8 cellular contexts compared by ENCODE assay signal in the genomic region with DNA sequence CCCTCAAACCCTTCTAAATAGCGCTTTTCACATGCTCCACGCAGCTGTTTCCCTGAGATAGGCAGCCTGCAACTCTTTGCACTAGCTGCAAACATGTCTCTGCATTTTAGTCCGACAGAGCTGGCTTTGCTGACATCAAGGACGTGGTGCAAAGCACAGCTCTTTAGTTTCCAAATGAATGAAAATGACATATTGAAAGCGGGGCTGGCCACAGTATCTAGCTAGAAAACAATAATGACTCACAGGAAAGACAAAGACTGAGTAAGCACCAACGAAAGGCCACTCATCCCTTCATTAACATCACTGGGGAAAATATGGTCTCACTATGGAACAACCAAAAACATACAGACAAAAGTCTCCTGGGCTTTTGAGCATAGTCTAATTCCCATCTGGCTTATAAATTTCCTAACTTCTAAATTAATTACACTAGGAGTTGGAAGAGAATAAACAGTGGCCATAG. TPM values are rescaled to one million over a fixed set of nuclear protein-coding genes. Genes with fewer than 3 reads are reported as not detected.
DNase-seq lines count a peak whose midpoint lies in the region; ATAC-seq and TF ChIP-seq lines count a peak whose summit lies in the region.

No MANE protein-coding gene starts in this region.

- no peak overlapping the region for H3K18ac ChIP-seq in IMR-90 (ENCODE audit: low read depth, low read length)

- no peaks in the 10 kb centered on the region for H3K9me3 ChIP-seq in IMR-90 (ENCODE audit: control insufficient read depth, insufficient read depth, low read length)
- no peaks in the 10 kb centered on the region for H3K9me3 ChIP-seq in MG63
- no peaks in the 10 kb centered on the region for H3K9me3 ChIP-seq in CD4-positive, alpha-beta memory T cell (ENCODE audit: control insufficient read depth in 1 of 2, low read length in 2 of 2)

- H3K27me3 Mint-ChIP-seq in stimulated activated naive CD8-positive, alpha-beta T cell treated with anti-CD3 and anti-CD28 coated beads, Interleukin-15, amount 100 ng/mL, for 72 hours = peaks cover 18% of the 10 kb centered on the region
- peaks cover 4 to 8% of the 10 kb centered on the region in 2 donors for H3K27me3 Mint-ChIP-seq in CD4-positive, alpha-beta memory T cell

- BruUV-seq in IMR-90 (replicated peaks; lab: Mats Ljungman, UMichigan) = no TSS peak

- H3K36me3 Mint-ChIP-seq in CD4-positive, alpha-beta memory T cell = no peaks in the 10 kb centered on the region

- H3K9me1 ChIP-seq in IMR-90 (ENCODE audit: insufficient read depth, low read length) = no peaks in the 10 kb centered on the region

- peak overlapping the region; percentile 71 for H2AFZ ChIP-seq in IMR-90 (replicated peaks; ENCODE audit: low read length, poor library complexity)

- POLR2A ChIA-PET in IMR-90 (lab: Charles Lee; ENCODE audit: unreplicated experiment) = interaction anchor here (0.6 kb wide), 1 partner anchor 1518 kb away, joined by 3 read pairs; no protein-coding TSS in a partner anchor
- POLR2A ChIA-PET in CD4-positive, alpha-beta memory T cell (lab: Charles Lee; ENCODE audit: partially characterized antibody) = no interaction called here

- TF ChIP-seq RAD21 in IMR-90 (IDR thresholded peaks at IDR 0.05; ENCODE audit: low read length) = no peak

- H3K14ac ChIP-seq in IMR-90 (replicated peaks; ENCODE audit: low read depth, low read length) = no peak overlapping the region

- H4K8ac ChIP-seq in IMR-90 (ENCODE audit: low read depth in 2 of 2, low read length in 2 of 2) = no peak overlapping the region; a peak in 1 of 4 replicates

- H3K9ac ChIP-seq in IMR-90 (ENCODE audit: low read depth, low read length) = no peak overlapping the region

- no peak overlapping the region for H2AK5ac ChIP-seq in IMR-90 (ENCODE audit: low read depth, low read length)

- DNase-seq in IMR-90 (peak; percentile 78), dermis microvascular lymphatic vessel endothelial cell (ENCODE audit: low read depth in 2 of 2) (peak; percentile 83 to 86), MG63 (no peak), SIG-M5 treated with dmso at 0.1 percent for 504 hours (lab: John Stamatoyannopoulos, UW; ENCODE audit: unreplicated experiment) (no peak)
- DNase-seq in stimulated activated naive CD8-positive, alpha-beta T cell treated with anti-CD3 and anti-CD28 coated beads, Interleukin-15, amount 100 ng/mL, for 72 hours = peak in 1 of 2 donors; percentile 35
- no peak for DNase-seq in CD4-positive, alpha-beta memory T cell

- H3K4me1 ChIP-seq in IMR-90 (ENCODE audit: control insufficient read depth, insufficient read depth, low read length) = peaks cover 10% of the 10 kb centered on the region
- H3K4me1 ChIP-seq in CD4-positive, alpha-beta memory T cell (ENCODE audit: insufficient read depth, low read length) = no peaks in the 10 kb centered on the region

- 38% methylated on average over 4 of the region's 6 CpGs; no CpG with 5 or more reads in 1 of the 2 experiments for WGBS in IMR-90 (ENCODE audit: extremely low coverage in 2 of 2, insufficient read length in 1 of 2), 2 experiments

- no peak for TF ChIP-seq CTCF in IMR-90 (conservative IDR thresholded peaks at IDR 0.05; ENCODE audit: low read depth, low read length)

- H3K27ac Mint-ChIP-seq in stimulated activated naive CD8-positive, alpha-beta T cell treated with anti-CD3 and anti-CD28 coated beads, Interleukin-15, amount 100 ng/mL, for 72 hours = no peak overlapping the region
- no peak overlapping the region for H3K27ac Mint-ChIP-seq in CD4-positive, alpha-beta memory T cell

- peak overlapping the region; percentile 29 for H3K4me2 ChIP-seq in IMR-90 (ENCODE audit: low read depth, low read length)

- H3K27me3 ChIP-seq in IMR-90 (ENCODE audit: control insufficient read depth, insufficient read depth, low read length) (no peaks in the 10 kb centered on the region), MG63 (no peaks in the 10 kb centered on the region)
- no peaks in the 10 kb centered on the region for H3K27me3 ChIP-seq in CD4-positive, alpha-beta memory T cell (ENCODE audit: insufficient read depth, low read length)

- peak; percentile 92 for ATAC-seq in GM18511 (IDR thresholded peaks at IDR 0.05; ENCODE audit: unreplicated experiment)
- ATAC-seq in GM21737 (IDR thresholded peaks at IDR 0.05; ENCODE audit: unreplicated experiment) = peak; percentile 83
- ATAC-seq in IMR-90 (ENCODE audit: low read depth) = peak; percentile 67
- peak; percentile 91 for ATAC-seq in stimulated activated naive CD8-positive, alpha-beta T cell treated with anti-CD3 and anti-CD28 coated beads, Interleukin-15, amount 100 ng/mL, for 72 hours

- H2BK15ac ChIP-seq in IMR-90 (ENCODE audit: low read depth, low read length) = no peak overlapping the region

- H3K4me3 ChIP-seq in IMR-90 (ENCODE audit: insufficient read depth, low read depth, low read length) (no peak overlapping the region), MG63 (no peak overlapping the region)
- no peak overlapping the region for H3K4me3 ChIP-seq in CD4-positive, alpha-beta memory T cell (ENCODE audit: low read length in 2 of 2)

- in situ Hi-C loops in IMR-90 (cut with MboI; ENCODE audit: low sequenced_read_pairs) = no loop called here

- H3K79me1 ChIP-seq in IMR-90 (ENCODE audit: low read depth in 1 of 2, low read length in 2 of 2) = no peaks in the 10 kb centered on the region

- no peak overlapping the region for H4K5ac ChIP-seq in IMR-90 (ENCODE audit: low read depth, low read length)

- H3K4me3 Mint-ChIP-seq in stimulated activated naive CD8-positive, alpha-beta T cell treated with anti-CD3 and anti-CD28 coated beads, Interleukin-15, amount 100 ng/mL, for 72 hours = no peak overlapping the region
- no peak overlapping the region for H3K4me3 Mint-ChIP-seq in CD4-positive, alpha-beta memory T cell

- H3K9me3 Mint-ChIP-seq in stimulated activated naive CD8-positive, alpha-beta T cell treated with anti-CD3 and anti-CD28 coated beads, Interleukin-15, amount 100 ng/mL, for 72 hours = no peaks in the 10 kb centered on the region
- peaks cover 0 to 12% (median 0%) of the 10 kb centered on the region in 8 donors for H3K9me3 Mint-ChIP-seq in CD4-positive, alpha-beta memory T cell

- no peak overlapping the region for H3K4ac ChIP-seq in IMR-90 (ENCODE audit: low read depth, low read length)

- H3K56ac ChIP-seq in IMR-90 (ENCODE audit: extremely low read depth, insufficient read depth, low read length) = no peak overlapping the region

- H2BK5ac ChIP-seq in IMR-90 (ENCODE audit: low read depth, low read length, poor library complexity, severe bottlenecking) = no peak overlapping the region

- no peak for TF ChIP-seq POLR2A in IMR-90 (IDR thresholded peaks at IDR 0.05; ENCODE audit: low read depth, low read length)

- no peak overlapping the region; the same call in 1 of the 2 replicates for H4K91ac ChIP-seq in IMR-90 (ENCODE audit: insufficient read depth, low read depth, low read length)

- no peak overlapping the region for H2BK20ac ChIP-seq in IMR-90 (ENCODE audit: low read depth, low read length)

- no peak overlapping the region; the same call in 1 of the 2 replicates for H3K23ac ChIP-seq in IMR-90 (ENCODE audit: low read depth, low read length)

- H3K27ac ChIP-seq in IMR-90 (ENCODE audit: insufficient read depth, low read length) = no peak overlapping the region
- H3K27ac ChIP-seq in CD4-positive, alpha-beta memory T cell (ENCODE audit: low read depth, low read length) = no peak overlapping the region

- H4K20me1 ChIP-seq in IMR-90 (ENCODE audit: insufficient read depth, low read length) = no peaks in the 10 kb centered on the region

- peaks cover 5% of the 10 kb centered on the region for H3K4me1 Mint-ChIP-seq in stimulated activated naive CD8-positive, alpha-beta T cell treated with anti-CD3 and anti-CD28 coated beads, Interleukin-15, amount 100 ng/mL, for 72 hours
- peaks cover 0 to 2% (median 0%) of the 10 kb centered on the region in 4 donors for H3K4me1 Mint-ChIP-seq in CD4-positive, alpha-beta memory T cell

- dilution Hi-C loops in IMR-90 (cut with HindIII; ENCODE audit: low sequenced_read_pairs, unreplicated experiment) = no loop called here

- intact Hi-C loops in IMR-90 (cut with micrococcal nuclease) = no loop called here
- intact Hi-C loops in CD4-positive, alpha-beta memory T cell (cut with micrococcal nuclease) = no loop called here

- no peak overlapping the region for H2AK9ac ChIP-seq in IMR-90 (replicated peaks; ENCODE audit: low read depth, low read length, poor library complexity)

- no peaks in the 10 kb centered on the region for H3K36me3 ChIP-seq in IMR-90 (ENCODE audit: control insufficient read depth, insufficient read depth, low read length)
- no peaks in the 10 kb centered on the region for H3K36me3 ChIP-seq in MG63
- no peaks in the 10 kb centered on the region for H3K36me3 ChIP-seq in CD4-positive, alpha-beta memory T cell (ENCODE audit: insufficient read depth, low read length)

- H2BK120ac ChIP-seq in IMR-90 (ENCODE audit: low read depth, low read length) = no peak overlapping the region; the same call in 1 of the 2 replicates

- CTCF ChIA-PET in IMR-90 (lab: Yijun Ruan, JAX) = no interaction called here
- CTCF ChIA-PET in CD4-positive, alpha-beta memory T cell (lab: Charles Lee; ENCODE audit: partially characterized antibody) = no interaction called here

TF ChIP-seq in IMR-90, 13 proteins besides CTCF, POLR2A, EP300 and RAD21 (continues in another document):
- TF ChIP-seq FOS (IDR thresholded peaks at IDR 0.05; ENCODE audit: low read depth, low read length) (peak; percentile 48; the same call in 1 of the 2 replicates), NFE2L2 (IDR thresholded peaks at IDR 0.05; ENCODE audit: low read depth, low read length) (no peak), MAFK (IDR thresholded peaks at IDR 0.05; ENCODE audit: low read depth, low read length) (0 out of 2 replicates have a peak, but pooled peaks have one; percentile 9), CHD1 (IDR thresholded peaks at IDR 0.05; ENCODE audit: low read depth, low read length) (no peak), ELK1 (IDR thresholded peaks at IDR 0.05; ENCODE audit: borderline replicate concordance, low read depth, low read length) (no peak)

RNA-seq across cellular contexts. Expression of gene ZC3H12C, which starts 15.3 kb away (rescaled TPM):
- 14.2 and 15.8 TPM in 2 replicates for total RNA-seq in IMR-90 (2012; rRNA removed)
- 4.2 and 4.7 TPM in 2 replicates for polyA plus RNA-seq in IMR-90 (2012; rRNA removed)
- 1.7 and 2.2 TPM in 2 replicates for polyA plus RNA-seq in IMR-90 (2012; cell fraction: cytosol; rRNA removed)
- polyA plus RNA-seq in IMR-90 (2012; cell fraction: nucleus; rRNA removed; ENCODE audit: low replicate concordance) = 5.2 and 12.8 TPM in 2 replicates
- total RNA-seq in dermis microvascular lymphatic vessel endothelial cell = 10.5 and 11.4 TPM in 2 replicates
- 2.5 and 3.7 TPM in 2 replicates for total RNA-seq in MG63 (2014; rRNA removed; shearing (Covaris generic); ENCODE audit: low replicate concordance)
- under 1 TPM; 0.17 TPM for total RNA-seq in CD4-positive, alpha-beta memory T cell
- not detected for polyA plus RNA-seq in CD4-positive, alpha-beta memory T cell

Comparison
In these comparisons a context has a peak if more than half of its experiments do, and no peak if none do; other contexts are left out.
1. DNase-seq: peak in IMR-90 (single experiment) and dermis microvascular lymphatic vessel endothelial cell (2 of 2); none in MG63 (single experiment), SIG-M5 treated with dmso at 0.1 percent for 504 hours (single experiment) and CD4-positive, alpha-beta memory T cell (0 of 5).
2. Peak in every context shown above with its lines, with median percentiles within 50 percentile points of each other: ATAC-seq.